Comparison of ENCODE assay signal across 2 cellular contexts in genomic region chr11:104694259-104695070, GRCh38.
A peak's percentile ranks its signal among the peaks of the same experiment; 100 is the strongest.
TF ChIP-seq lines count a peak whose summit lies in the region.

No MANE protein-coding gene starts in this region.

TF ChIP-seq in PFSK-1, 5 proteins besides CTCF, POLR2A, EP300 and RAD21 (continued from another document):
- TF ChIP-seq REST (IDR thresholded peaks at IDR 0.05; ENCODE audit: insufficient read depth in 1 of 2, low read depth in 2 of 2, low read length in 2 of 2): no peak
- TF ChIP-seq FOXP2 (optimal IDR thresholded peaks at IDR 0.05; ENCODE audit: borderline replicate concordance, extremely low read depth, extremely low read length, insufficient read depth): no peak
- no peak for TF ChIP-seq SIN3A (IDR thresholded peaks at IDR 0.05; ENCODE audit: borderline replicate concordance, insufficient read depth, low read length)
- peak; percentile 33; the same call in 1 of the 2 replicates for TF ChIP-seq POLR2AphosphoS5 (IDR thresholded peaks at IDR 0.05; ENCODE audit: low read depth, low read length)

TF ChIP-seq in H1, 55 proteins besides CTCF, POLR2A, EP300 and RAD21 (continued from another document):
- TF ChIP-seq CHD7 (IDR thresholded peaks at IDR 0.05; ENCODE audit: insufficient replicate concordance, low read length) (no peak), SIN3A (conservative IDR thresholded peaks at IDR 0.05 in 1 of 2, IDR thresholded peaks at IDR 0.05 in 1 of 2; ENCODE audit: low read depth in 1 of 2, low read length in 2 of 2) (no peak), ASH2L (IDR thresholded peaks at IDR 0.05; ENCODE audit: low read length) (no peak), RBBP5 (IDR thresholded peaks at IDR 0.05; ENCODE audit: borderline replicate concordance, low read depth, low read length) (no peak), BACH1 (IDR thresholded peaks at IDR 0.05; ENCODE audit: low read length) (no peak), SP4 (IDR thresholded peaks at IDR 0.05; ENCODE audit: low read length) (no peak), SP1 (IDR thresholded peaks at IDR 0.05; ENCODE audit: low read depth, low read length) (no peak), TAF1 (IDR thresholded peaks at IDR 0.05; ENCODE audit: low read depth, low read length) (no peak), KDM1A (IDR thresholded peaks at IDR 0.05; ENCODE audit: borderline replicate concordance, low read length) (no peak), JUND (IDR thresholded peaks at IDR 0.05; ENCODE audit: low read length) (no peak), HDAC2 (IDR thresholded peaks at IDR 0.05; ENCODE audit: borderline replicate concordance in 1 of 2, low read depth in 2 of 2, low read length in 2 of 2) (no peak), MAX (IDR thresholded peaks at IDR 0.05) (no peak)
